In the genomic region with DNA sequence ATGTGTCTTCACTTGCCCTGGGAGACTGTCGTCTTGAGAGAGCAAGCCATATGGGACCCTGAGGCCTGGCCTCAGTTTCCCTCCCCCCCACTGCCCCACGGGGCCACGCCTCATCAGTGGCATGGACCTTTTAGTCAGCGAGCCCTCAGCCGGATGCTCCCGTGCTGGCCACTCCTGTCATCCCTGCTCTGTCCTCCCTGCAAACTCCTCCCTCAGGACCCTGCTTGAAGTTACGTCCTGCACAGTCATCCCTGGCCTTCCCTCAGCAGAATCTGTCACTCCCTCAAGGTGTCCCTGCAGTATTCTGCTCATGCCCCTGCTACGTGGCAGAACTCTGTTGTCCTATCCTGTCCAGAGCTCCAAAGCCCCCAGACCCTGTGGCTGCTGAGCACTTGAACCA, we compare ENCODE assay signal across 22 cellular contexts.
DNase-seq lines count a peak whose midpoint lies in the region; ATAC-seq and TF ChIP-seq lines count a peak whose summit lies in the region.
"Had no signal": no experiment of that assay in that cellular context is flagged by ENCODE, and none has a peak within 500 bp of the region (broad histone marks: within the 10 kb centered on the region; RNA-seq: fewer than 3 reads in every experiment).

No MANE protein-coding gene starts in this region.

- H3K27me3 ChIP-seq in heart right ventricle (no peaks in the 10 kb centered on the region), gastroesophageal sphincter (no peaks in the 10 kb centered on the region), neural progenitor cell (no peaks in the 10 kb centered on the region), upper lobe of right lung (no peaks in the 10 kb centered on the region)
- H3K27me3 ChIP-seq: BE2C had no signal

- intact Hi-C loops in heart right ventricle (cut with DNase I): loop anchor here in 1 of 10 donors (10.0 kb wide), 1 partner anchor 124 kb away; no protein-coding TSS in a partner anchor
- intact Hi-C loops in Right ventricle myocardium superior (cut with DNase I): no loop called here
- intact Hi-C loops in upper lobe of right lung (cut with DNase I): no loop called here
- intact Hi-C loops in lower leg skin (cut with DNase I; ENCODE audit: low total_unique reads): no loop called here

- H3K9me3 ChIP-seq in heart right ventricle: peaks cover 0 to 17% (median 7%) of the 10 kb centered on the region in 11 donors
- peaks cover 0 to 13% (median 0%) of the 10 kb centered on the region in 3 donors for H3K9me3 ChIP-seq in gastroesophageal sphincter
- H3K9me3 ChIP-seq in neural progenitor cell (ENCODE audit: low read depth): peaks cover 7% of the 10 kb centered on the region
- H3K9me3 ChIP-seq in upper lobe of right lung: peaks cover 10% of the 10 kb centered on the region
- H3K9me3 ChIP-seq: BE2C had no signal

- no peak for TF ChIP-seq CTCF in heart right ventricle (IDR thresholded peaks at IDR 0.05)
- no peak for TF ChIP-seq CTCF in gastroesophageal sphincter (IDR thresholded peaks at IDR 0.05)
- no peak for TF ChIP-seq CTCF in neural progenitor cell (IDR thresholded peaks at IDR 0.05)
- no peak for TF ChIP-seq CTCF in upper lobe of right lung (IDR thresholded peaks at IDR 0.05)
- TF ChIP-seq CTCF in lower leg skin (IDR thresholded peaks at IDR 0.05): no peak

- no peaks in the 10 kb centered on the region for H3F3A ChIP-seq in neural progenitor cell (ENCODE audit: low read depth)

- no peak overlapping the region for H3K9ac ChIP-seq in neural progenitor cell

- DNase-seq in heart right ventricle: no peak
- no peak for DNase-seq in Right ventricle myocardium superior
- no peak for DNase-seq in neural progenitor cell (ENCODE audit: low spot score)
- DNase-seq in upper lobe of right lung: no peak
- no peak for DNase-seq in lower leg skin (ENCODE audit: low spot score in 2 of 2)
- DNase-seq in GOT3 (lab: John Stamatoyannopoulos, UW): no peak
- DNase-seq: activated CD4-positive, alpha-beta T cell treated with anti-CD3 and anti-CD28 coated beads, Interleukin-2, amount 50 U/mL, for 1 hour; BE2C; endodermal cell; hippocampal formation; Kasumi-1; NCI-H1105; NCI-H2107; NCI-H524 treated with DMSO at 0.1 percent for 48 hours; SIG-M5; stimulated activated naive B cell treated with anti-CD40 and anti-IgM and Interleukin-4, amounts not matched to agents 10 μg/mL and 1 μg/mL and 100 μg/mL, for 72 hours; T-helper 1 cell had no signal

- no peak overlapping the region for H3K4me3 ChIP-seq in heart right ventricle
- no peak overlapping the region for H3K4me3 ChIP-seq in gastroesophageal sphincter
- no peak overlapping the region for H3K4me3 ChIP-seq in neural progenitor cell
- no peak overlapping the region for H3K4me3 ChIP-seq in upper lobe of right lung
- H3K4me3 ChIP-seq in lower leg skin (ENCODE audit: low read depth, poor library complexity, severe bottlenecking): no peak overlapping the region
- H3K4me3 ChIP-seq: GM23338 had no signal

- no peaks in the 10 kb centered on the region for H4K20me1 ChIP-seq in neural progenitor cell (ENCODE audit: low read depth)

- no peak for TF ChIP-seq EP300 in gastroesophageal sphincter (IDR thresholded peaks at IDR 0.05)

- H3K9me3 Mint-ChIP-seq in neural progenitor cell: peaks cover 7% of the 10 kb centered on the region
- H3K9me3 Mint-ChIP-seq: natural killer cell treated with Interleukin-12 subunit alpha and Interleukin-12 subunit beta and Interleukin-15 and Interleukin-18, amount 100 ng/mL, for 72 hours had no signal

- H3K27me3 Mint-ChIP-seq in neural progenitor cell (ENCODE audit: insufficient read depth, low read depth): peaks cover 4% of the 10 kb centered on the region
- H3K27me3 Mint-ChIP-seq: memory B cell; stimulated activated naive B cell treated with anti-CD40 and anti-IgM and Interleukin-4, amounts not matched to agents 10 μg/mL and 1 μg/mL and 100 μg/mL, for 72 hours had no signal

- no peaks in the 10 kb centered on the region for H3K79me2 ChIP-seq in neural progenitor cell (ENCODE audit: low read depth)

- WGBS in heart right ventricle, 2 donors: 73 to 82% methylated on average over 8 of the region's 8 CpGs
- WGBS in gastroesophageal sphincter (ENCODE audit: low coverage in 1 of 2), 2 donors: 89 to 100% methylated on average over 4 to 5 of the region's 8 CpGs
- whole genome bisulfite sequencing in lower leg skin, 2 donors: 88 to 97% methylated on average over 8 of the region's 8 CpGs

- H3K27ac ChIP-seq in heart right ventricle (peak overlapping the region in 8 of 10 donors; percentile 13 to 82 (median 68)), gastroesophageal sphincter (peak overlapping the region in 3 of 4 donors; percentile 34 to 70 (median 69)), neural progenitor cell (no peak overlapping the region), upper lobe of right lung (peak overlapping the region; percentile 79)

- TF ChIP-seq POLR2A in gastroesophageal sphincter (IDR thresholded peaks at IDR 0.05) (no peak), lower leg skin (IDR thresholded peaks at IDR 0.05) (no peak)

- H3K4me2 ChIP-seq in neural progenitor cell: no peak overlapping the region
- H3K4me2 ChIP-seq: GM23338 had no signal

- peak overlapping the region; percentile 42 for H3K27ac Mint-ChIP-seq in neural progenitor cell
- H3K27ac Mint-ChIP-seq: endodermal cell; GM23338; natural killer cell treated with Interleukin-12 subunit alpha and Interleukin-12 subunit beta and Interleukin-15 and Interleukin-18, amount 100 ng/mL, for 72 hours; stimulated activated naive B cell treated with anti-CD40 and anti-IgM and Interleukin-4, amounts not matched to agents 10 μg/mL and 1 μg/mL and 100 μg/mL, for 72 hours had no signal

- peak in 2 of 8 donors; percentile 16 to 35 for ATAC-seq in heart right ventricle
- ATAC-seq in Right ventricle myocardium superior (ENCODE audit: poor library complexity): no peak
- no peak for ATAC-seq in gastroesophageal sphincter
- no peak for ATAC-seq in upper lobe of right lung
- no peak for ATAC-seq in HG03520 (IDR thresholded peaks at IDR 0.05; ENCODE audit: unreplicated experiment)
- ATAC-seq: GM23338; stimulated activated naive B cell treated with anti-CD40 and anti-IgM and Interleukin-4, amounts not matched to agents 10 μg/mL and 1 μg/mL and 100 μg/mL, for 72 hours had no signal

- no peak overlapping the region for H3K4me3 Mint-ChIP-seq in neural progenitor cell
- H3K4me3 Mint-ChIP-seq: endodermal cell; GM23338; memory B cell; natural killer cell treated with Interleukin-12 subunit alpha and Interleukin-12 subunit beta and Interleukin-15 and Interleukin-18, amount 100 ng/mL, for 72 hours; stimulated activated naive B cell treated with anti-CD40 and anti-IgM and Interleukin-4, amounts not matched to agents 10 μg/mL and 1 μg/mL and 100 μg/mL, for 72 hours had no signal

- H3K36me3 ChIP-seq in heart right ventricle: no peaks in the 10 kb centered on the region
- H3K36me3 ChIP-seq in gastroesophageal sphincter: no peaks in the 10 kb centered on the region
- no peaks in the 10 kb centered on the region for H3K36me3 ChIP-seq in neural progenitor cell
- H3K36me3 ChIP-seq in upper lobe of right lung: no peaks in the 10 kb centered on the region
- H3K36me3 ChIP-seq: BE2C had no signal

- H3K4me1 ChIP-seq in heart right ventricle (peaks cover 0 to 61% (median 30%) of the 10 kb centered on the region in 9 donors), gastroesophageal sphincter (peaks cover 0 to 31% (median 0%) of the 10 kb centered on the region in 3 donors), neural progenitor cell (no peaks in the 10 kb centered on the region), upper lobe of right lung (peaks cover 15% of the 10 kb centered on the region)
- H3K4me1 ChIP-seq: BE2C had no signal

- no peaks in the 10 kb centered on the region for H3K36me3 Mint-ChIP-seq in neural progenitor cell
- H3K36me3 Mint-ChIP-seq: natural killer cell treated with Interleukin-12 subunit alpha and Interleukin-12 subunit beta and Interleukin-15 and Interleukin-18, amount 100 ng/mL, for 72 hours had no signal

- H3K4me1 Mint-ChIP-seq in neural progenitor cell: no peaks in the 10 kb centered on the region

- no peak overlapping the region for H2AFZ ChIP-seq in neural progenitor cell (replicated peaks)
- H2AFZ ChIP-seq: GM23338 had no signal
